ENCODE assay signal across 8 cellular contexts in genomic region chr10:100998183-100998990, GRCh38. TPM values are rescaled to one million over a fixed set of nuclear protein-coding genes. Genes with fewer than 3 reads are reported as not detected.
DNase-seq lines count a peak whose midpoint lies in the region; ATAC-seq, FAIRE-seq and TF ChIP-seq lines count a peak whose summit lies in the region.

No MANE protein-coding gene starts in this region.

- H3K4me1 ChIP-seq in kidney (ENCODE audit: control insufficient read depth in 1 of 2, insufficient read depth in 1 of 2, low read depth in 1 of 2, low read length in 2 of 2): peaks cover 8 to 32% of the 10 kb centered on the region in 2 donors

- DNase-seq in EL: peak; percentile 80
- peak; percentile 89 for DNase-seq in NCI-H345 (lab: John Stamatoyannopoulos, UW)
- peak; percentile 36 to 56 for DNase-seq in activated CD4-positive, alpha-beta T cell treated with anti-CD3 and anti-CD28 coated beads for 24 hours (ENCODE audit: low read depth in 2 of 2)
- peak; percentile 92 for DNase-seq in cerebellum (ENCODE audit: low spot score)
- peak; percentile 95 for DNase-seq in kidney
- DNase-seq in stimulated activated CD4-positive, alpha-beta T cell treated with anti-CD3 and anti-CD28 coated beads, Interleukin-12 subunit alpha, Interleukin-12 subunit beta, amount 100 ng/mL, for 48 hours (ENCODE audit: low read depth in 2 of 3, low spot score in 1 of 3): peak; percentile 29 to 61 (median 54)

- H3K9ac ChIP-seq in kidney (ENCODE audit: low read length in 2 of 2): peak overlapping the region; percentile 71 to 82

- no peak for FAIRE-seq in kidney (lab: Jason Lieb, UNC)

- intact Hi-C loops in kidney (cut with DNase I): no loop called here

- peak overlapping the region; percentile 90 to 99 for H3K27ac ChIP-seq in kidney (ENCODE audit: low read depth in 2 of 2, low read length in 2 of 2)

- no peak for TF ChIP-seq CTCF in kidney (IDR thresholded peaks at IDR 0.05; ENCODE audit: borderline replicate concordance, extremely low read depth, insufficient read depth)

- H3K4me3 ChIP-seq in kidney (ENCODE audit: low read length in 2 of 2): peak overlapping the region; percentile 74 to 85

- ATAC-seq in HG02852 (IDR thresholded peaks at IDR 0.05; ENCODE audit: unreplicated experiment) (peak; percentile 14), HG03442 (IDR thresholded peaks at IDR 0.05; ENCODE audit: unreplicated experiment) (no peak)

- H3K36me3 ChIP-seq in kidney (ENCODE audit: control insufficient read depth in 1 of 2, insufficient read depth in 2 of 2, low read length in 2 of 2): peaks cover 9 to 10% of the 10 kb centered on the region in 2 donors

- no peaks in the 10 kb centered on the region for H3K9me3 ChIP-seq in kidney (ENCODE audit: control insufficient read depth in 1 of 2, low read length in 2 of 2)

RNA-seq across cellular contexts. Expression of gene LZTS2, which starts 1.2 kb away (rescaled TPM):
- total RNA-seq in cerebellum (23.9 TPM), kidney (54.7 TPM)
- polyA plus RNA-seq in kidney (ENCODE audit: insufficient read depth, low read depth, low replicate concordance): 47.3 TPM

RNA-seq across cellular contexts. Expression of gene TWNK, which starts 11.0 kb away (rescaled TPM):
- total RNA-seq in cerebellum (5.6 TPM), kidney (8.9 TPM)
- polyA plus RNA-seq in kidney (ENCODE audit: insufficient read depth, low read depth, low replicate concordance): 3.8 TPM

RNA-seq across cellular contexts. Expression of gene MRPL43, which starts 11.1 kb away (rescaled TPM):
- total RNA-seq in cerebellum: 38.1 TPM
- 81.5 TPM for total RNA-seq in kidney
- 157 TPM for polyA plus RNA-seq in kidney (ENCODE audit: insufficient read depth, low read depth, low replicate concordance)

RNA-seq across cellular contexts. Expression of gene SEMA4G, which starts 29.1 kb away (rescaled TPM):
- 11.0 TPM for total RNA-seq in cerebellum
- total RNA-seq in kidney: 6.1 TPM
- polyA plus RNA-seq in kidney (ENCODE audit: insufficient read depth, low read depth, low replicate concordance): 23.5 TPM

RNA-seq across cellular contexts. Expression of gene PDZD7, which starts 32.5 kb away (rescaled TPM):
- total RNA-seq in cerebellum: 5.9 TPM
- total RNA-seq in kidney: 1.6 TPM
- 1.9 TPM for polyA plus RNA-seq in kidney (ENCODE audit: insufficient read depth, low read depth, low replicate concordance)
